9 cellular contexts compared by ENCODE assay signal in genomic region chr16:85735225-85735722, GRCh38. TPM values are rescaled to one million over a fixed set of nuclear protein-coding genes. Genes with fewer than 3 reads are reported as not detected.
A peak's percentile ranks its signal among the peaks of the same experiment; 100 is the strongest.
DNase-seq lines count a peak whose midpoint lies in the region; ATAC-seq and TF ChIP-seq lines count a peak whose summit lies in the region.
"Had no signal": no experiment of that assay in that cellular context is flagged by ENCODE, and none has a peak within 500 bp of the region (broad histone marks: within the 10 kb centered on the region; RNA-seq: fewer than 3 reads in every experiment).

No MANE protein-coding gene starts in this region.

- no peaks in the 10 kb centered on the region for H3K36me3 Mint-ChIP-seq in CD8-positive, alpha-beta memory T cell
- no peaks in the 10 kb centered on the region for H3K36me3 Mint-ChIP-seq in central memory CD8-positive, alpha-beta T cell (ENCODE audit: insufficient read depth)

- H3K79me2 ChIP-seq in OCI-LY7 (ENCODE audit: insufficient read depth, low read depth, low read length) = no peaks in the 10 kb centered on the region
- no peaks in the 10 kb centered on the region for H3K79me2 ChIP-seq in smooth muscle cell (ENCODE audit: low read depth)

- CTCF ChIA-PET in CD8-positive, alpha-beta memory T cell (lab: Charles Lee) = interaction anchor here (1.5 to 2.2 kb wide), 4 partner anchors 18 to 119 kb away, joined by 3 to 6 read pairs (median 5); no protein-coding TSS in a partner anchor
- CTCF ChIA-PET in OCI-LY7 (lab: Charles Lee; ENCODE audit: unreplicated experiment) = interaction anchor here (0.6 to 1.0 kb wide), 4 partner anchors 12 to 315 kb away, joined by 3 to 4 read pairs (median 4); no protein-coding TSS in a partner anchor

- peak overlapping the region; percentile 85 for H2AFZ ChIP-seq in OCI-LY7 (ENCODE audit: low read length)
- H2AFZ ChIP-seq in smooth muscle cell (ENCODE audit: low read depth) = no peak overlapping the region

- POLR2A ChIA-PET in CD8-positive, alpha-beta memory T cell (lab: Charles Lee) = interaction anchor here (0.5 kb wide), 1 partner anchor 47 kb away, joined by 3 read pairs; no protein-coding TSS in a partner anchor
- POLR2A ChIA-PET in OCI-LY7 (lab: Charles Lee) = interaction anchor here (1.0 to 2.3 kb wide), 4 partner anchors 11 to 24 kb away, joined by 3 to 9 read pairs (median 7); no protein-coding TSS in a partner anchor

- H3K4me3 Mint-ChIP-seq in CD8-positive, alpha-beta memory T cell = peak overlapping the region; percentile 63 to 91 (median 78)
- H3K4me3 Mint-ChIP-seq in central memory CD8-positive, alpha-beta T cell = peak overlapping the region; percentile 59

- no peaks in the 10 kb centered on the region for H3K9me3 Mint-ChIP-seq in CD8-positive, alpha-beta memory T cell
- H3K9me3 Mint-ChIP-seq in central memory CD8-positive, alpha-beta T cell = no peaks in the 10 kb centered on the region

- peak; percentile 23 to 79 (median 71) for DNase-seq in CD8-positive, alpha-beta memory T cell
- peak; percentile 88 for DNase-seq in OCI-LY7 (ENCODE audit: low spot score)
- peak; percentile 26 to 32 for DNase-seq in central memory CD8-positive, alpha-beta T cell (ENCODE audit: low spot score in 2 of 2)
- DNase-seq in smooth muscle cell (lab: John Stamatoyannopoulos, UW; ENCODE audit: unreplicated experiment) = no peak
- no peak for DNase-seq in brain microvascular endothelial cell
- DNase-seq in NCI-H226 = no peak
- no peak for DNase-seq in medulla oblongata (ENCODE audit: extremely low spot score)
- DNase-seq: NK-92 treated with Interleukin-12 subunit alpha and Interleukin-12 subunit beta, amount 100 ng/mL, for 24 hours had no signal

- WGBS in smooth muscle cell (ENCODE audit: low lambda C conversion rate) = 95% methylated on average over 16 of the region's 16 CpGs

- no peaks in the 10 kb centered on the region for H3F3A ChIP-seq in smooth muscle cell (ENCODE audit: low read depth)

- peaks cover 30% of the 10 kb centered on the region for H3K4me1 ChIP-seq in CD8-positive, alpha-beta memory T cell (ENCODE audit: insufficient read depth, low read length)
- H3K4me1 ChIP-seq in OCI-LY7 (ENCODE audit: insufficient read depth, low read length, poor library complexity, severe bottlenecking) = peaks cover 31% of the 10 kb centered on the region
- H3K4me1 ChIP-seq in smooth muscle cell (ENCODE audit: low read depth) = no peaks in the 10 kb centered on the region

- H3K27ac Mint-ChIP-seq in CD8-positive, alpha-beta memory T cell = peak overlapping the region; percentile 56 to 91 (median 72)
- H3K27ac Mint-ChIP-seq in central memory CD8-positive, alpha-beta T cell (ENCODE audit: low read depth) = peak overlapping the region; percentile 25

- BruUV-seq in OCI-LY7 (replicated peaks; lab: Mats Ljungman, UMichigan) = no TSS peak

- H3K27me3 Mint-ChIP-seq in CD8-positive, alpha-beta memory T cell = no peaks in the 10 kb centered on the region
- no peaks in the 10 kb centered on the region for H3K27me3 Mint-ChIP-seq in central memory CD8-positive, alpha-beta T cell

- TF ChIP-seq CTCF in OCI-LY7 (conservative IDR thresholded peaks at IDR 0.05; ENCODE audit: low read length) = no peak
- TF ChIP-seq CTCF in smooth muscle cell (IDR thresholded peaks at IDR 0.05; ENCODE audit: borderline replicate concordance, insufficient read depth, poor library complexity, severe bottlenecking) = no peak
- no peak for TF ChIP-seq CTCF in brain microvascular endothelial cell (IDR thresholded peaks at IDR 0.05; ENCODE audit: low read depth, low read length, missing control alignments)

- H3K36me3 ChIP-seq in CD8-positive, alpha-beta memory T cell (ENCODE audit: insufficient read depth, low read length) = no peaks in the 10 kb centered on the region
- no peaks in the 10 kb centered on the region for H3K36me3 ChIP-seq in OCI-LY7 (ENCODE audit: insufficient read depth, low read length)
- H3K36me3 ChIP-seq in smooth muscle cell (ENCODE audit: low read depth) = no peaks in the 10 kb centered on the region
- no peaks in the 10 kb centered on the region for H3K36me3 ChIP-seq in brain microvascular endothelial cell (replicated peaks)

- H3K9me2 ChIP-seq in OCI-LY7 (ENCODE audit: insufficient read depth, low read length) = no peaks in the 10 kb centered on the region

- H3K27me3 ChIP-seq in CD8-positive, alpha-beta memory T cell (ENCODE audit: insufficient read depth, low read length, poor library complexity, severe bottlenecking) = no peaks in the 10 kb centered on the region
- H3K27me3 ChIP-seq in smooth muscle cell (ENCODE audit: low read depth) (no peaks in the 10 kb centered on the region), brain microvascular endothelial cell (replicated peaks) (no peaks in the 10 kb centered on the region)

- no peaks in the 10 kb centered on the region for H3K9me3 ChIP-seq in CD8-positive, alpha-beta memory T cell (ENCODE audit: low read length)
- H3K9me3 ChIP-seq in OCI-LY7 (ENCODE audit: low read length) (no peaks in the 10 kb centered on the region), smooth muscle cell (replicated peaks; ENCODE audit: low read depth) (no peaks in the 10 kb centered on the region)

- H4K20me1 ChIP-seq in OCI-LY7 (ENCODE audit: insufficient read depth, low read length) = no peaks in the 10 kb centered on the region
- no peaks in the 10 kb centered on the region for H4K20me1 ChIP-seq in smooth muscle cell (ENCODE audit: low read depth)

- in situ Hi-C loops in brain microvascular endothelial cell (cut with HindIII; ENCODE audit: low pct_ligation_motif_present, low sequenced_read_pairs) = no loop called here

- peak overlapping the region; percentile 46 for H3K4me3 ChIP-seq in CD8-positive, alpha-beta memory T cell (ENCODE audit: low read length)
- H3K4me3 ChIP-seq in OCI-LY7 (ENCODE audit: low read depth, low read length, poor library complexity, severe bottlenecking) = peak overlapping the region; percentile 20
- H3K4me3 ChIP-seq in smooth muscle cell = no peak overlapping the region
- H3K4me3 ChIP-seq in brain microvascular endothelial cell (ENCODE audit: low read depth, low read length) = no peak overlapping the region

- H3K4me2 ChIP-seq in OCI-LY7 (ENCODE audit: low read length) = peak overlapping the region; percentile 59
- no peak overlapping the region for H3K4me2 ChIP-seq in smooth muscle cell

- intact Hi-C loops in OCI-LY7 (cut with micrococcal nuclease; ENCODE audit: unreplicated experiment) = loop anchor here (1.0 kb wide), 1 partner anchor 21 kb away; no protein-coding TSS in a partner anchor

- H3K27ac ChIP-seq in CD8-positive, alpha-beta memory T cell (ENCODE audit: low read depth, low read length) = peak overlapping the region; percentile 2
- H3K27ac ChIP-seq in OCI-LY7 (ENCODE audit: low read depth, low read length, poor library complexity, severe bottlenecking) (peak overlapping the region; percentile 60), smooth muscle cell (ENCODE audit: low read depth) (no peak overlapping the region), brain microvascular endothelial cell (no peak overlapping the region)

- peak; percentile 86 for ATAC-seq in GM21576 (IDR thresholded peaks at IDR 0.05; ENCODE audit: unreplicated experiment)
- peak; percentile 87 for ATAC-seq in central memory CD8-positive, alpha-beta T cell (replicated peaks; ENCODE audit: extremely low read depth, poor library complexity, severe bottlenecking)

- H3K9ac ChIP-seq in smooth muscle cell (ENCODE audit: low read depth) = no peak overlapping the region

- peaks cover 20 to 39% (median 22%) of the 10 kb centered on the region in 3 donors for H3K4me1 Mint-ChIP-seq in CD8-positive, alpha-beta memory T cell
- peaks cover 22% of the 10 kb centered on the region for H3K4me1 Mint-ChIP-seq in central memory CD8-positive, alpha-beta T cell

RNA-seq across cellular contexts. Expression of gene C16orf74, which starts 15.6 kb away (rescaled TPM):
- 1 to 10 TPM; 1.1 to 1.3 TPM for total RNA-seq in CD8-positive, alpha-beta memory T cell
- polyA plus RNA-seq in CD8-positive, alpha-beta memory T cell = 10.7 TPM
- total RNA-seq in OCI-LY7 (2014; rRNA removed; shearing (Covaris generic)) = 6.8 and 12.1 TPM in 2 replicates
- total RNA-seq in OCI-LY7 (2022) (7.5 and 9.7 TPM in 2 replicates), smooth muscle cell (0.31 and 1.8 TPM in 2 replicates)
- 1.7 and 5.2 TPM in 2 replicates for polyA plus RNA-seq in smooth muscle cell

RNA-seq across cellular contexts. Expression of gene GINS2, which starts 46.5 kb away (rescaled TPM):
- 10 to 100 TPM; 68.6 to 68.7 TPM for total RNA-seq in CD8-positive, alpha-beta memory T cell
- 0.09 TPM for polyA plus RNA-seq in CD8-positive, alpha-beta memory T cell
- 74.3 and 80.9 TPM in 2 replicates for total RNA-seq in OCI-LY7 (2014; rRNA removed; shearing (Covaris generic))
- total RNA-seq in OCI-LY7 (2022) = 140 and 142 TPM in 2 replicates
- 5.3 and 6.7 TPM in 2 replicates for total RNA-seq in smooth muscle cell
- 6.8 and 10.4 TPM in 2 replicates for polyA plus RNA-seq in smooth muscle cell

Comparison
In these comparisons a context has a peak if more than half of its experiments do, and no peak if none do; other contexts are left out.
1. DNase-seq: peak in CD8-positive, alpha-beta memory T cell (5 of 5), OCI-LY7 (single experiment) and central memory CD8-positive, alpha-beta T cell (2 of 2); none in smooth muscle cell (single experiment), brain microvascular endothelial cell (single experiment), NCI-H226 (single experiment) and medulla oblongata (single experiment).
2. H3K27ac ChIP-seq: peak in CD8-positive, alpha-beta memory T cell (single experiment) and OCI-LY7 (single experiment); none in smooth muscle cell (single experiment) and brain microvascular endothelial cell (single experiment).
3. H3K4me3 ChIP-seq: peak in CD8-positive, alpha-beta memory T cell (single experiment) and OCI-LY7 (single experiment); none in smooth muscle cell (single experiment) and brain microvascular endothelial cell (single experiment).